ENCODE assay signal across 28 cellular contexts in the genomic region with DNA sequence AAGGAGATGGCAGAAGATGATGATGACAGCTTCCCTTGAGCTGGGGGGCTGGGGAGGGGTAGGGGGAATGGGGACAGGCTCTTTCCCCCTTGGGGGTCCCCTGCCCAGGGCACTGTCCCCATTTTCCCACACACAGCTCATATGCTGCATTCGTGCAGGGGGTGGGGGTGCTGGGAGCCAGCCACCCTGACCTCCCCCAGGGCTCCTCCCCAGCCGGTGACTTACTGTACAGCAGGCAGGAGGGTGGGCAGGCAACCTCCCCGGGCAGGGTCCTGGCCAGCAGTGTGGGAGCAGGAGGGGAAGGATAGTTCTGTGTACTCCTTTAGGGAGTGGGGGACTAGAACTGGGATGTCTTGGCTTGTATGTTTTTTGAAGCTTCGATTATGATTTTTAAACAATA. TPM values are rescaled to one million over a fixed set of nuclear protein-coding genes. Genes with fewer than 3 reads are reported as not detected.
"Had no signal": no experiment of that assay in that cellular context is flagged by ENCODE, and none has a peak within 500 bp of the region (broad histone marks: within the 10 kb centered on the region; RNA-seq: fewer than 3 reads in every experiment).

No MANE protein-coding gene starts in this region.

- H3K27ac Mint-ChIP-seq: activated T-helper 1 cell treated with anti-CD3 and anti-CD28 coated beads, Interleukin-12 subunit alpha, Interleukin-12 subunit beta, Interleukin-2, Interleukin-4 antibody, amounts not matched to agents 30 ng/mL and 10 ng/mL and 1 ng/mL, durations not matched to agents 14 hours and 24 hours and 36 hours had no signal

- H3K27ac ChIP-seq: heart right ventricle, neural progenitor cell, prostate gland, skin epidermis, testis had no signal

- FAIRE-seq: astrocyte, bronchial epithelial cell had no signal

- H3K9me3 ChIP-seq: adrenal gland, esophagus muscularis mucosa, heart right ventricle, mucosa of descending colon, prostate gland, stomach, testis, upper lobe of left lung had no signal

- H3K4me1 ChIP-seq: neural progenitor cell, prostate gland, testis had no signal

- DNase-seq: activated CD4-positive, alpha-beta T cell treated with anti-CD3 and anti-CD28 coated beads for 1 hour; activated CD4-positive, alpha-beta T cell treated with anti-CD3 and anti-CD28 coated beads, Interleukin-2, amount 50 U/mL, for 4 hours; activated gamma-delta T cell treated with Interleukin-2 at 50 U/mL for 16 hours; activated T-cell treated with anti-CD3 and anti-CD28 coated beads for 4 hours; effector CD8-positive, alpha-beta T cell; kidney glomerular epithelial cell; mesenchymal stem cell; mucosa of descending colon; naive thymus-derived CD4-positive, alpha-beta T cell; stomach; T-helper 2 cell; testis; upper lobe of left lung had no signal

- H3K4me3 ChIP-seq: adrenal gland, esophagus muscularis mucosa, heart right ventricle, mucosa of descending colon, neural progenitor cell, prostate gland, skin epidermis, stomach, testis, upper lobe of left lung had no signal

- H3K4me1 Mint-ChIP-seq: neural progenitor cell had no signal

- H3K27me3 Mint-ChIP-seq: dendritic cell treated with granulocyte-macrophage colony-stimulating factor and Interleukin-4, amounts not matched to agents 40 ng/mL and 50 ng/mL, for 4 days; naive thymus-derived CD4-positive, alpha-beta T cell had no signal

- H3K4me2 ChIP-seq: neural progenitor cell had no signal

- H3K4me3 Mint-ChIP-seq: activated T-helper 1 cell treated with anti-CD3 and anti-CD28 coated beads, Interleukin-12 subunit alpha, Interleukin-12 subunit beta, Interleukin-2, Interleukin-4 antibody, amounts not matched to agents 30 ng/mL and 10 ng/mL and 1 ng/mL, durations not matched to agents 14 hours and 24 hours and 36 hours; dendritic cell treated with granulocyte-macrophage colony-stimulating factor and Interleukin-4, amounts not matched to agents 40 ng/mL and 50 ng/mL, for 4 days; naive thymus-derived CD4-positive, alpha-beta T cell had no signal

- ATAC-seq: activated naive CD4-positive, alpha-beta T cell treated with anti-CD3 and anti-CD28 coated beads, Interleukin-2, amount 50 U/mL, for 72 hours; mucosa of descending colon; naive thymus-derived CD4-positive, alpha-beta T cell had no signal

RNA-seq across cellular contexts. Expression of a gene that starts 17.7 kb away (rescaled TPM):
- total RNA-seq: activated naive CD4-positive, alpha-beta T cell treated with anti-CD3 and anti-CD28 coated beads, Interleukin-2, amount 50 U/mL, for 72 hours; activated T-helper 1 cell treated with anti-CD3 and anti-CD28 coated beads, Interleukin-12 subunit alpha, Interleukin-12 subunit beta, Interleukin-2, Interleukin-4 antibody, amounts not matched to agents 30 ng/mL and 10 ng/mL and 1 ng/mL, durations not matched to agents 14 hours and 24 hours and 36 hours; astrocyte; liver; mucosa of descending colon; naive thymus-derived CD4-positive, alpha-beta T cell; osteoblast had no signal
- polyA plus RNA-seq: liver; naive thymus-derived CD4-positive, alpha-beta T cell had no signal

RNA-seq across cellular contexts. Expression of a gene that starts 34.7 kb away (rescaled TPM):
- total RNA-seq: astrocyte, cerebellum, stomach had no signal
- polyA plus RNA-seq: right cardiac atrium had no signal
